Comparison of ENCODE assay signal across 25 cellular contexts in genomic region chr15:91223902-91224301, GRCh38.
DNase-seq lines count a peak whose midpoint lies in the region; ATAC-seq and TF ChIP-seq lines count a peak whose summit lies in the region.
"Had no signal": no experiment of that assay in that cellular context is flagged by ENCODE, and none has a peak within 500 bp of the region (broad histone marks: within the 10 kb centered on the region; RNA-seq: fewer than 3 reads in every experiment).

No MANE protein-coding gene starts in this region.

- no peak for TF ChIP-seq CTCF in VCaP (conservative IDR thresholded peaks at IDR 0.05)

- no peak for ATAC-seq in GM18498 (IDR thresholded peaks at IDR 0.05; ENCODE audit: unreplicated experiment)
- ATAC-seq: activated T-cell treated with anti-CD3 and anti-CD28 coated beads, Interleukin-2, amount 50 U/mL, for 4 hours; SK-N-SH treated with all-trans-retinoic acid at 6 μM for 48 hours had no signal

- DNase-seq in DMS153 treated with DMSO at 0.1 percent for 48 hours (lab: John Stamatoyannopoulos, UW; ENCODE audit: unreplicated experiment): peak; percentile 11
- DNase-seq in NCI-H146 (lab: John Stamatoyannopoulos, UW): peak; percentile 90
- DNase-seq in NCI-H345 treated with DMSO at 0.1 percent for 48 hours (lab: John Stamatoyannopoulos, UW; ENCODE audit: unreplicated experiment): peak; percentile 5
- DNase-seq in erythroblast (lab: John Stamatoyannopoulos, UW): no peak
- DNase-seq in HuH-7 (ENCODE audit: low spot score): no peak
- DNase-seq in SW 1271 (lab: John Stamatoyannopoulos, UW): no peak
- DNase-seq: ACHN; activated CD4-positive, alpha-beta T cell treated with anti-CD3 and anti-CD28 coated beads for 48 hours; activated gamma-delta T cell treated with Interleukin-2 at 50 U/mL for 16 hours; activated T-cell treated with anti-CD3 and anti-CD28 coated beads, Interleukin-2, amount 50 U/mL, for 4 hours; BE2C; CD8-positive, alpha-beta memory T cell; DMS79; HCEC 1CT; mesendoderm; NCI-H1930; NCI-H526; spleen; tibial artery had no signal

- peak overlapping the region; percentile 27; the same call in 1 of the 2 replicates for H3K27ac ChIP-seq in VCaP
- H3K27ac ChIP-seq: hepatocyte, neural progenitor cell, right atrium auricular region, spleen, tibial artery had no signal

- TF ChIP-seq POLR2A in erythroblast (IDR thresholded peaks at IDR 0.05; ENCODE audit: low read length): no peak

Comparison
In these comparisons a context has a peak if more than half of its experiments do, and no peak if none do; other contexts are left out.
1. DNase-seq: peak in DMS153 treated with DMSO at 0.1 percent for 48 hours (single experiment), NCI-H146 (single experiment) and NCI-H345 treated with DMSO at 0.1 percent for 48 hours (single experiment); none in erythroblast (0 of 2), HuH-7 (single experiment) and SW 1271 (0 of 2).